18 cellular contexts compared by ENCODE assay signal in the genomic region with DNA sequence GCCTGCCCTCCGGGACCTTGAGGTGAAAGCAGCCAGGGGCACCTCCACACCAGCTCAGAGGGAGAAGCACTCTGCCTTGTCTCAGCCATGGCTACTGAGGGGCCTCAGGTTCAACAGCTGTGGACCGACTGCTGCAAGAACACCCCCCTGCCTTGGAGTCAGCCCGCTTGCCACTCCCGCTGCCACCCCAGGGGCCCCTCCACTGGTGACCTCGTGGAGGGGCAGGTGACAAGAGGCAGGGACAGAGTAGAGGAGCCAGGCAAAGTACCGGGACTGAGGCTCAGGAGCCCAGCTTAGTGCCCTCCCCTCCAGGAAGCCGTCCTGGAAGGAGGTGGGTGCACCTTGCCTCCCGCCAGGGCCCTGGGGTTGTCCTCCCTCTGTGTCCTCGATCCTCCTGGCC.
DNase-seq lines count a peak whose midpoint lies in the region; ATAC-seq, FAIRE-seq and TF ChIP-seq lines count a peak whose summit lies in the region.
"Had no signal": no experiment of that assay in that cellular context is flagged by ENCODE, and none has a peak within 500 bp of the region (broad histone marks: within the 10 kb centered on the region; RNA-seq: fewer than 3 reads in every experiment).

No MANE protein-coding gene starts in this region.

- H3K18ac ChIP-seq in IMR-90 (ENCODE audit: low read depth, low read length), result no peak overlapping the region

- H4K8ac ChIP-seq in IMR-90 (ENCODE audit: low read depth in 2 of 2, low read length in 2 of 2), result no peak overlapping the region

- H3K36me3 ChIP-seq in BLaER1 treated with 17β-estradiol and CSF1 and Interleukin-3, amounts not matched to agents 10 nM and 100 nM, result peaks cover 11 to 97% (median 55%) of the 10 kb centered on the region in 11 experiments; a peak in 21 of 22 replicates
- H3K36me3 ChIP-seq in IMR-90 (ENCODE audit: control insufficient read depth, insufficient read depth, low read length), result peaks cover 50% of the 10 kb centered on the region
- H3K36me3 ChIP-seq in effector memory CD4-positive, alpha-beta T cell (ENCODE audit: control insufficient read depth, insufficient read depth, low read length), result peaks cover 90% of the 10 kb centered on the region
- peaks cover 2 to 48% (median 8%) of the 10 kb centered on the region in 3 donors for H3K36me3 ChIP-seq in pancreas

- peak overlapping the region; percentile 74 to 99 (median 94) for H3K4me2 ChIP-seq in BLaER1 treated with 17β-estradiol and CSF1 and Interleukin-3, amounts not matched to agents 10 nM and 100 nM
- no peak overlapping the region for H3K4me2 ChIP-seq in IMR-90 (ENCODE audit: low read depth, low read length)

- peaks cover 0 to 3% of the 10 kb centered on the region in 2 experiments; a peak in 1 of 4 replicates for H3K79me1 ChIP-seq in IMR-90 (ENCODE audit: low read depth in 1 of 2, low read length in 2 of 2)

- no peak overlapping the region for H3K14ac ChIP-seq in IMR-90 (replicated peaks; ENCODE audit: low read depth, low read length)

- H3K4me3 ChIP-seq in BLaER1 treated with 17β-estradiol and CSF1 and Interleukin-3, amounts not matched to agents 10 nM and 100 nM, result peak overlapping the region in 1 of 10 experiments; percentile 26; a peak in 4 of 20 replicates
- H3K4me3 ChIP-seq in IMR-90 (ENCODE audit: insufficient read depth, low read depth, low read length) (no peak overlapping the region), pancreas (no peak overlapping the region)
- H3K4me3 ChIP-seq in effector memory CD4-positive, alpha-beta T cell (ENCODE audit: insufficient read depth, low read depth, low read length, poor library complexity, severe bottlenecking), result no peak overlapping the region
- H3K4me3 ChIP-seq: HAP-1 had no signal

- intact Hi-C loops in IMR-90 (cut with micrococcal nuclease), result no loop called here
- intact Hi-C loops in pancreas (cut with DNase I), result no loop called here

- 91% methylated on average over 4 of the region's 9 CpGs; no CpG with 5 or more reads in 1 of the 2 experiments for WGBS in IMR-90 (ENCODE audit: extremely low coverage in 2 of 2, insufficient read length in 1 of 2), 2 experiments
- whole genome bisulfite sequencing in pancreas, 2 donors, result 90% methylated on average over 9 of the region's 9 CpGs

- in situ Hi-C loops in IMR-90 (cut with MboI; ENCODE audit: low sequenced_read_pairs), result no loop called here

- no peak overlapping the region for H3K4ac ChIP-seq in IMR-90 (ENCODE audit: low read depth, low read length)

- POLR2A ChIA-PET in IMR-90 (lab: Charles Lee; ENCODE audit: unreplicated experiment), result no interaction called here

- H3K56ac ChIP-seq in IMR-90 (ENCODE audit: extremely low read depth, insufficient read depth, low read length), result no peak overlapping the region

- TF ChIP-seq POLR2A in IMR-90 (IDR thresholded peaks at IDR 0.05; ENCODE audit: low read depth, low read length), result no peak

- H3K27me3 ChIP-seq in BLaER1 treated with 17β-estradiol and CSF1 and Interleukin-3, amounts not matched to agents 10 nM and 100 nM, result no peaks in the 10 kb centered on the region
- H3K27me3 ChIP-seq in IMR-90 (ENCODE audit: control insufficient read depth, insufficient read depth, low read length), result no peaks in the 10 kb centered on the region
- no peaks in the 10 kb centered on the region for H3K27me3 ChIP-seq in effector memory CD4-positive, alpha-beta T cell (replicated peaks; ENCODE audit: control insufficient read depth, insufficient read depth, low read length, poor library complexity, severe bottlenecking)
- H3K27me3 ChIP-seq in pancreas, result no peaks in the 10 kb centered on the region

- H2AK9ac ChIP-seq in IMR-90 (replicated peaks; ENCODE audit: low read depth, low read length, poor library complexity), result peak overlapping the region; percentile 42

- no peak overlapping the region for H2BK5ac ChIP-seq in IMR-90 (ENCODE audit: low read depth, low read length, poor library complexity, severe bottlenecking)

- peaks cover 96 to 100% (median 100%) of the 10 kb centered on the region in 10 experiments for H3K4me1 ChIP-seq in BLaER1 treated with 17β-estradiol and CSF1 and Interleukin-3, amounts not matched to agents 10 nM and 100 nM
- peaks cover 2% of the 10 kb centered on the region; the same call in 1 of the 2 replicates for H3K4me1 ChIP-seq in IMR-90 (ENCODE audit: control insufficient read depth, insufficient read depth, low read length)
- peaks cover 15% of the 10 kb centered on the region for H3K4me1 ChIP-seq in effector memory CD4-positive, alpha-beta T cell (ENCODE audit: control insufficient read depth, insufficient read depth, low read length, poor library complexity, severe bottlenecking)
- no peaks in the 10 kb centered on the region for H3K4me1 ChIP-seq in pancreas
- H3K4me1 ChIP-seq: HAP-1 had no signal

- no peak overlapping the region for H2AK5ac ChIP-seq in IMR-90 (ENCODE audit: low read depth, low read length)

- peaks cover 82 to 100% (median 100%) of the 10 kb centered on the region in 11 experiments for H4K20me1 ChIP-seq in BLaER1 treated with 17β-estradiol and CSF1 and Interleukin-3, amounts not matched to agents 10 nM and 100 nM
- H4K20me1 ChIP-seq in IMR-90 (ENCODE audit: insufficient read depth, low read length), result no peaks in the 10 kb centered on the region

- peak overlapping the region; percentile 21 for H2AFZ ChIP-seq in IMR-90 (replicated peaks; ENCODE audit: low read length, poor library complexity)

- H3K9ac ChIP-seq in BLaER1 treated with 17β-estradiol and CSF1 and Interleukin-3, amounts not matched to agents 10 nM and 100 nM, result peak overlapping the region in 7 of 11 experiments; percentile 9 to 60 (median 46); a peak in 13 of 22 replicates
- H3K9ac ChIP-seq in IMR-90 (ENCODE audit: low read depth, low read length), result no peak overlapping the region

- no peaks in the 10 kb centered on the region for H3K9me1 ChIP-seq in IMR-90 (ENCODE audit: insufficient read depth, low read length)

- TF ChIP-seq CTCF in IMR-90 (conservative IDR thresholded peaks at IDR 0.05; ENCODE audit: low read depth, low read length), result no peak
- no peak for TF ChIP-seq CTCF in pancreas (IDR thresholded peaks at IDR 0.05)

- BruUV-seq in IMR-90 (replicated peaks; lab: Mats Ljungman, UMichigan), result no TSS peak

- H4K91ac ChIP-seq in IMR-90 (ENCODE audit: insufficient read depth, low read depth, low read length), result no peak overlapping the region

- dilution Hi-C loops in IMR-90 (cut with HindIII; ENCODE audit: low sequenced_read_pairs, unreplicated experiment), result no loop called here

- no peak for TF ChIP-seq RAD21 in IMR-90 (IDR thresholded peaks at IDR 0.05; ENCODE audit: low read length)

- no peak for ATAC-seq in IMR-90 (ENCODE audit: low read depth)
- no peak for ATAC-seq in activated CD4-positive, CD25-positive, alpha-beta regulatory T cell treated with anti-CD3 and anti-CD28 coated beads, Interleukin-2, amount 50 U/mL, for 24 hours
- no peak for ATAC-seq in pancreas

- DNase-seq in IMR-90 (no peak), pancreas (no peak)
- DNase-seq in effector memory CD4-positive, alpha-beta T cell, result no peak
- DNase-seq in activated naive CD4-positive, alpha-beta T cell treated with Interleukin-2 at 50 U/mL for 16 hours, result no peak
- DNase-seq: CD4-positive, alpha-beta T cell; CD8-positive, alpha-beta memory T cell; DMS 273 treated with DMSO at 0.1 percent for 48 hours; DMS79; EL; GDM1; GOT3 had no signal

- no peaks in the 10 kb centered on the region for H3K9me3 ChIP-seq in BLaER1 treated with 17β-estradiol and CSF1 and Interleukin-3, amounts not matched to agents 10 nM and 100 nM (replicated peaks in 1 of 11)
- no peaks in the 10 kb centered on the region for H3K9me3 ChIP-seq in IMR-90 (ENCODE audit: control insufficient read depth, insufficient read depth, low read length)
- no peaks in the 10 kb centered on the region for H3K9me3 ChIP-seq in effector memory CD4-positive, alpha-beta T cell (ENCODE audit: control insufficient read depth, low read length)
- no peaks in the 10 kb centered on the region for H3K9me3 ChIP-seq in pancreas
- H3K9me3 ChIP-seq: HAP-1 had no signal

- no peak for FAIRE-seq in pancreas (lab: Jason Lieb, UNC)
- FAIRE-seq: D721Med, GM12891, GM18507, H54 had no signal

- CTCF ChIA-PET in IMR-90 (lab: Yijun Ruan, JAX), result no interaction called here

- no peak overlapping the region for H2BK120ac ChIP-seq in IMR-90 (ENCODE audit: low read depth, low read length)

- H2BK15ac ChIP-seq in IMR-90 (ENCODE audit: low read depth, low read length), result no peak overlapping the region

- H2BK20ac ChIP-seq in IMR-90 (ENCODE audit: low read depth, low read length), result no peak overlapping the region

- no peak overlapping the region for H4K5ac ChIP-seq in IMR-90 (ENCODE audit: low read depth, low read length)

- H3K23ac ChIP-seq in IMR-90 (ENCODE audit: low read depth, low read length), result no peak overlapping the region

- H3K27ac ChIP-seq in BLaER1 treated with 17β-estradiol and CSF1 and Interleukin-3, amounts not matched to agents 10 nM and 100 nM, result peak overlapping the region in 6 of 11 experiments; percentile 38 to 63 (median 47); a peak in 10 of 22 replicates
- H3K27ac ChIP-seq in IMR-90 (ENCODE audit: insufficient read depth, low read length), result no peak overlapping the region
- H3K27ac ChIP-seq in effector memory CD4-positive, alpha-beta T cell (ENCODE audit: insufficient read depth, low read length, poor library complexity, severe bottlenecking), result peak overlapping the region; percentile 8
- H3K27ac ChIP-seq in pancreas, result no peak overlapping the region

TF ChIP-seq in IMR-90, 13 proteins besides CTCF, POLR2A, EP300 and RAD21 (continues in another document):
- no peak for TF ChIP-seq FOS (IDR thresholded peaks at IDR 0.05; ENCODE audit: low read depth, low read length)
- TF ChIP-seq MAFK (IDR thresholded peaks at IDR 0.05; ENCODE audit: low read depth, low read length), result no peak
- no peak for TF ChIP-seq CEBPB (IDR thresholded peaks at IDR 0.05; ENCODE audit: low read depth, low read length)
- no peak for TF ChIP-seq RFX5 (IDR thresholded peaks at IDR 0.05; ENCODE audit: low read depth, low read length)
- TF ChIP-seq, protein P1, sequence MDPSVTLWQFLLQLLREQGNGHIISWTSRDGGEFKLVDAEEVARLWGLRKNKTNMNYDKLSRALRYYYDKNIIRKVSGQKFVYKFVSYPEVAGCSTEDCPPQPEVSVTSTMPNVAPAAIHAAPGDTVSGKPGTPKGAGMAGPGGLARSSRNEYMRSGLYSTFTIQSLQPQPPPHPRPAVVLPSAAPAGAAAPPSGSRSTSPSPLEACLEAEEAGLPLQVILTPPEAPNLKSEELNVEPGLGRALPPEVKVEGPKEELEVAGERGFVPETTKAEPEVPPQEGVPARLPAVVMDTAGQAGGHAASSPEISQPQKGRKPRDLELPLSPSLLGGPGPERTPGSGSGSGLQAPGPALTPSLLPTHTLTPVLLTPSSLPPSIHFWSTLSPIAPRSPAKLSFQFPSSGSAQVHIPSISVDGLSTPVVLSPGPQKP (IDR thresholded peaks at IDR 0.05; ENCODE audit: borderline replicate concordance, low read depth, low read length), result no peak
- TF ChIP-seq, protein P2, sequence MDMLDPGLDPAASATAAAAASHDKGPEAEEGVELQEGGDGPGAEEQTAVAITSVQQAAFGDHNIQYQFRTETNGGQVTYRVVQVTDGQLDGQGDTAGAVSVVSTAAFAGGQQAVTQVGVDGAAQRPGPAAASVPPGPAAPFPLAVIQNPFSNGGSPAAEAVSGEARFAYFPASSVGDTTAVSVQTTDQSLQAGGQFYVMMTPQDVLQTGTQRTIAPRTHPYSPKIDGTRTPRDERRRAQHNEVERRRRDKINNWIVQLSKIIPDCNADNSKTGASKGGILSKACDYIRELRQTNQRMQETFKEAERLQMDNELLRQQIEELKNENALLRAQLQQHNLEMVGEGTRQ (IDR thresholded peaks at IDR 0.05; ENCODE audit: low read depth, low read length), result no peak

Comparison
In these comparisons a context has a peak if more than half of its experiments do, and no peak if none do; other contexts are left out.
1. H3K27ac ChIP-seq: peak in BLaER1 treated with 17β-estradiol and CSF1 and Interleukin-3, amounts not matched to agents 10 nM and 100 nM (6 of 11) and effector memory CD4-positive, alpha-beta T cell (single experiment); none in IMR-90 (single experiment) and pancreas (0 of 4).